ENCODE assay signal across 8 cellular contexts in the genomic region with DNA sequence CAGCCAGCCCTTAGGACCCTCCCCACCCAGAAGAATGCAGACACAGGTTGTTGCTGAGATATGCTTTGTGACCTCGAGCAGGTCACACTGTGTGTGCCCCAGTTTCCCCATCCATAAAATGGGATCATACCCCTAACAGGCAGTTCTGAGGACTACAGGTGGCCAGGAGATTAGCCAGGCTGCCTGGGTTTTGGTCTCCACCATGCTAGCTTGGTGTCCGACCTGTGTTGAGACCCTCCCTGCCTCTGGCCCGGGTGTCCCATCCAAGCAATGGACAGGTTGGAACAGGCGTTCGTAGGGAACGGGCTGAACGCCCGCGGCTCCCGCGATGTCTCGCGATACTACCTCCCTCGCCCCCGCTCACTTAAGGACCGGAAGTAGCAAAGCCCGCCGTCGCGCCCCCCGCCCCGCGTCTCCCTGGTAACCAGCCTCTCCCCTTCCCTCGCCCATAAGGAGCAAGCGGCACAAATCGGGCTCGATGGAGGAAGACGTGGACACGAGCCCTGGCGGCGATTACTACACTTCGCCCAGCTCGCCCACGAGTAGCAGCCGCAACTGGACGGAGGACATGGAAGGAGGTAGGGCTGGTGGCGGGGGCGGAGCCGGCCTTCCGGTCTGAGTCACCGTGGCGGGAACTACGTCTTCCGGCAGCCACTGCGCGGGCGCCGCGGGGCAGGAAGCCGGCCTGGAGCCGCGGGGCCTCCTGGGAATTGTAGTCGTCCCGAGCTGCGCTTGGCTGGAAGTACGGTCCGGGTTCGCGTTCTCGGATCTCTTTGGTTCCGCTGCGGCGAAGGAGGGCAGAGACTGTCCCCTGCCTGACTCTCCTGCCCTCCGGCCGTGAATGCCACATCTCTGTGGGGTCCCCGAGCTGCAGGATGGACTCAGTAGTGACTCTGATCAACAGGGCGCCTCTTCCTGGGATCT. TPM values are rescaled to one million over a fixed set of nuclear protein-coding genes. Genes with fewer than 3 reads are reported as not detected.
DNase-seq lines count a peak whose midpoint lies in the region; ATAC-seq and TF ChIP-seq lines count a peak whose summit lies in the region.

No MANE protein-coding gene starts in this region.

- no peak for TF ChIP-seq CTCF in BE2C (IDR thresholded peaks at IDR 0.05; ENCODE audit: low read depth, low read length)

- H3K4me3 ChIP-seq in BE2C (ENCODE audit: low read depth, low read length), result peak overlapping the region; percentile 74
- peak overlapping the region; percentile 80 for H3K4me3 ChIP-seq in effector memory CD4-positive, alpha-beta T cell (ENCODE audit: insufficient read depth, low read depth, low read length, poor library complexity, severe bottlenecking)

- no peaks in the 10 kb centered on the region for H3K27me3 ChIP-seq in BE2C
- no peaks in the 10 kb centered on the region for H3K27me3 ChIP-seq in effector memory CD4-positive, alpha-beta T cell (replicated peaks; ENCODE audit: control insufficient read depth, insufficient read depth, low read length, poor library complexity, severe bottlenecking)

- H3K9me3 ChIP-seq in BE2C, result no peaks in the 10 kb centered on the region
- H3K9me3 ChIP-seq in effector memory CD4-positive, alpha-beta T cell (ENCODE audit: control insufficient read depth, low read length), result no peaks in the 10 kb centered on the region

- H3K36me3 ChIP-seq in BE2C, result peaks cover 20% of the 10 kb centered on the region
- H3K36me3 ChIP-seq in effector memory CD4-positive, alpha-beta T cell (ENCODE audit: control insufficient read depth, insufficient read depth, low read length), result no peaks in the 10 kb centered on the region

- H3K4me1 ChIP-seq in BE2C, result 0 out of 2 replicates have a peak, but pooled peaks cover under 1% of the 10 kb centered on the region
- H3K4me1 ChIP-seq in effector memory CD4-positive, alpha-beta T cell (ENCODE audit: control insufficient read depth, insufficient read depth, low read length, poor library complexity, severe bottlenecking), result peaks cover 4% of the 10 kb centered on the region

- peak; percentile 98 for DNase-seq in BE2C
- DNase-seq in NCI-H82 treated with DMSO at 0.1 percent for 48 hours (lab: John Stamatoyannopoulos, UW; ENCODE audit: unreplicated experiment), result peak; percentile 81
- DNase-seq in activated CD8-positive, alpha-beta memory T cell treated with anti-CD3 and anti-CD28 coated beads for 4 hours (ENCODE audit: low read depth in 2 of 2), result peak; percentile 90 to 92
- peak; percentile 81 to 90 (median 89) for DNase-seq in effector memory CD4-positive, alpha-beta T cell
- peak; percentile 94 for DNase-seq in medulla oblongata (ENCODE audit: extremely low spot score)
- peak; percentile 91 to 93 (median 93) for DNase-seq in stimulated activated CD4-positive, alpha-beta T cell treated with anti-CD3 and anti-CD28 coated beads, TNF-alpha, amount 100 ng/mL, for 4 hours (ENCODE audit: low read depth in 3 of 3)

- ATAC-seq in GM19328 (IDR thresholded peaks at IDR 0.05; ENCODE audit: unreplicated experiment) (peak; percentile 83), HG03520 (IDR thresholded peaks at IDR 0.05; ENCODE audit: unreplicated experiment) (peak; percentile 80)

- peak overlapping the region; percentile 93 for H3K27ac ChIP-seq in effector memory CD4-positive, alpha-beta T cell (ENCODE audit: insufficient read depth, low read length, poor library complexity, severe bottlenecking)

RNA-seq across cellular contexts. Expression of a gene that starts 45.4 kb away (rescaled TPM):
- not detected for polyA plus RNA-seq in BE2C (2012; ENCODE audit: insufficient read depth, insufficient read length, low read depth)

RNA-seq across cellular contexts. Expression of a gene that starts 48.3 kb away (rescaled TPM):
- polyA plus RNA-seq in BE2C (2012; ENCODE audit: insufficient read depth, insufficient read length, low read depth), result not detected

Comparison
In these comparisons a context has a peak if more than half of its experiments do, and no peak if none do; other contexts are left out.
1. Peak in every context shown above with its lines: DNase-seq, ATAC-seq, H3K4me3 ChIP-seq and H3K27ac ChIP-seq.